In the genomic region with DNA sequence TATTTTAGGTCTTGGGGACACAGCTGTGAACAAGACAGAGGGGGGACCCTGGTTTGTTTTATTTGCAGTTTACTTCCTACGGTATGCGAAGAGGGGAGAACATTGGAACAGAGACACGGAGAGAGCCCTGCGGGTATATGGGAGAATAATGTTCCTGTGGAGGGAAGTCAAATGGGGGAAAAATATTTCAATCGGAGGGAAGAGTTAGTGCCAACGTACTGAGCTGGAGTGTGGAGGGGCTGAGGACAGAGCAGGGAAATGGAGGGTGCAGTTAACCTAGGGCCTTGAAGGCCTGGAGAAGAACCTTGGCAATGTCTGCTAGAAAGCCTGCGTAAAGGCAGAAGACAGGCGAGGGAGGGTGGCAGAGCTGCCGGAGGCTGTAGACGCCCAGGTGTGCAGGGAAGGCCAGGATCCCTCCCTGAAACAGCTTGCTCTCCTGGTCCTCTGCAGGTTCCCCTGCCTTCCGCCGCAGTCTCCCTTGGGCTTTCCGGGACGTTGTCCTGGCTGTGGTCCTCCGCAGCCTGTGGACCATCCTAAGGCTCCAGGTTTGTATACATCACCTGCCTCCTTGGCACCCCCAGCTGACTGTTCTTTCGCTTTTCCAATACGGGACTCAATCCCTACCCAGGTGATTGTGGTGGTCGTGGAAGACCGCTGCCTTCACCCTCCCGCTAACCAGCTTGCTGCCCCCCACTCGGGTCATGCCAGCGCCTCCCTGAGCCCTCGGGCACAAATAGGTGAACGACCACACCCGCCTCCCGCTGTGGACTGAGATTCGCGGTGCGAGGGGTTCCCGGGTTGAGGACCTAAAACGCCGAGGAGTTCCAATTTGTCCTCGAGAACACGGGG, we compare ENCODE assay signal across 8 cellular contexts.
DNase-seq lines count a peak whose midpoint lies in the region; ATAC-seq and TF ChIP-seq lines count a peak whose summit lies in the region.

No MANE protein-coding gene starts in this region.

- no peaks in the 10 kb centered on the region for H3K27me3 Mint-ChIP-seq in memory B cell

- no peak for DNase-seq in astrocyte of the cerebellum (ENCODE audit: low read depth)
- DNase-seq in memory B cell (ENCODE audit: low spot score in 2 of 2), result no peak
- no peak for DNase-seq in kidney glomerular epithelial cell (lab: John Stamatoyannopoulos, UW)
- DNase-seq in AG20443 (ENCODE audit: low spot score), result no peak
- no peak for DNase-seq in cortex of kidney (lab: John Stamatoyannopoulos, UW)
- DNase-seq in EL, result no peak

- ATAC-seq in GM18861 (IDR thresholded peaks at IDR 0.05; ENCODE audit: unreplicated experiment) (peak; percentile 1), HG03095 (IDR thresholded peaks at IDR 0.05; ENCODE audit: unreplicated experiment) (peak; percentile 4), memory B cell (ENCODE audit: low read depth) (no peak)

- in situ Hi-C loops in astrocyte of the cerebellum (cut with HindIII; ENCODE audit: low sequenced_read_pairs), result loop anchor here (5.0 kb wide), 1 partner anchor 48 kb away; no protein-coding TSS in a partner anchor

- TF ChIP-seq CTCF in astrocyte of the cerebellum (IDR thresholded peaks at IDR 0.05; ENCODE audit: low read depth, low read length, missing control alignments), result no peak

- H3K36me3 Mint-ChIP-seq in memory B cell, result peaks cover 13% of the 10 kb centered on the region

- peak overlapping the region; percentile 93 for H3K4me3 Mint-ChIP-seq in memory B cell

- H3K27ac Mint-ChIP-seq in memory B cell, result peak overlapping the region; percentile 95

- no peaks in the 10 kb centered on the region for H3K9me3 Mint-ChIP-seq in memory B cell

- peak overlapping the region; percentile 64 for H3K4me3 ChIP-seq in astrocyte of the cerebellum (ENCODE audit: low read depth, low read length)

- peaks cover 55% of the 10 kb centered on the region for H3K4me1 Mint-ChIP-seq in memory B cell
